8 cellular contexts compared by ENCODE assay signal in genomic region chr18:79963658-79964329, GRCh38. TPM values are rescaled to one million over a fixed set of nuclear protein-coding genes. Genes with fewer than 3 reads are reported as not detected.
DNase-seq lines count a peak whose midpoint lies in the region; TF ChIP-seq lines count a peak whose summit lies in the region.
"Had no signal": no experiment of that assay in that cellular context is flagged by ENCODE, and none has a peak within 500 bp of the region (broad histone marks: within the 10 kb centered on the region; RNA-seq: fewer than 3 reads in every experiment).

No MANE protein-coding gene starts in this region.

- peak overlapping the region; percentile 47 for H3K4me3 Mint-ChIP-seq in HFFc6
- H3K4me3 Mint-ChIP-seq in activated naive CD8-positive, alpha-beta T cell treated with anti-CD3 and anti-CD28 coated beads for 36 hours: peak overlapping the region; percentile 54

- peaks cover 3% of the 10 kb centered on the region; the same call in 1 of the 2 replicates for H3K27me3 Mint-ChIP-seq in HFFc6 (ENCODE audit: insufficient read depth)
- no peaks in the 10 kb centered on the region for H3K27me3 Mint-ChIP-seq in activated naive CD8-positive, alpha-beta T cell treated with anti-CD3 and anti-CD28 coated beads for 36 hours

- H3K9ac ChIP-seq in iPS-20b (ENCODE audit: low read depth, low read length): no peak overlapping the region

- no peaks in the 10 kb centered on the region for H3K9me3 Mint-ChIP-seq in HFFc6
- no peaks in the 10 kb centered on the region for H3K9me3 Mint-ChIP-seq in activated naive CD8-positive, alpha-beta T cell treated with anti-CD3 and anti-CD28 coated beads for 36 hours

- peaks cover 66% of the 10 kb centered on the region for H3K27me3 ChIP-seq in iPS-20b (ENCODE audit: insufficient read depth, low read length)
- peaks cover 0 to 5% (median 0%) of the 10 kb centered on the region in 3 donors for H3K27me3 ChIP-seq in stomach

- peaks cover 12% of the 10 kb centered on the region for H3K4me1 ChIP-seq in iPS-20b (ENCODE audit: insufficient read depth, low read length)
- peaks cover 13 to 69% (median 26%) of the 10 kb centered on the region in 4 donors for H3K4me1 ChIP-seq in stomach

- in situ Hi-C loops in KBM-7 (cut with MboI; ENCODE audit: low pct_unique_long_range_greater_than_20kb, low sequenced_read_pairs): no loop called here

- 73 to 91% (median 77%) methylated on average over 20 to 30 of the region's 30 CpGs for WGBS in stomach, 5 donors

- H3K4me1 Mint-ChIP-seq in HFFc6 (ENCODE audit: low read depth): peaks cover 47% of the 10 kb centered on the region
- H3K4me1 Mint-ChIP-seq in activated naive CD8-positive, alpha-beta T cell treated with anti-CD3 and anti-CD28 coated beads for 36 hours: peaks cover 29% of the 10 kb centered on the region

- TF ChIP-seq CTCF in HFFc6 (IDR thresholded peaks at IDR 0.05) (no peak), stomach (IDR thresholded peaks at IDR 0.05) (no peak)

- no peak overlapping the region for H3K27ac Mint-ChIP-seq in HFFc6
- peak overlapping the region; percentile 8 for H3K27ac Mint-ChIP-seq in activated naive CD8-positive, alpha-beta T cell treated with anti-CD3 and anti-CD28 coated beads for 36 hours

- DNase-seq in HFFc6: no peak
- no peak for DNase-seq in activated naive CD8-positive, alpha-beta T cell treated with anti-CD3 and anti-CD28 coated beads for 36 hours
- no peak for DNase-seq in stomach
- DNase-seq in Ammon's horn (ENCODE audit: low spot score): no peak
- no peak for DNase-seq in GF-D8 (lab: John Stamatoyannopoulos, UW)
- no peak for DNase-seq in KBM-7
- DNase-seq: NCI-H2081 treated with DMSO at 0.1 percent for 48 hours had no signal

- intact Hi-C loops in stomach (cut with DNase I; ENCODE audit: low total_unique reads): no loop called here

- TF ChIP-seq POLR2A in stomach (IDR thresholded peaks at IDR 0.05): no peak

- TF ChIP-seq EP300 in stomach (IDR thresholded peaks at IDR 0.05): no peak

- H3K36me3 Mint-ChIP-seq in HFFc6 (ENCODE audit: low read depth): no peaks in the 10 kb centered on the region; the same call in 1 of the 2 replicates
- peaks cover 8% of the 10 kb centered on the region for H3K36me3 Mint-ChIP-seq in activated naive CD8-positive, alpha-beta T cell treated with anti-CD3 and anti-CD28 coated beads for 36 hours

- H3K9me3 ChIP-seq in iPS-20b (ENCODE audit: insufficient read depth, low read depth, low read length) (no peaks in the 10 kb centered on the region), stomach (no peaks in the 10 kb centered on the region)

- H3K27ac ChIP-seq in iPS-20b (ENCODE audit: low read length) (no peak overlapping the region), stomach (peak overlapping the region; percentile 89 to 93 (median 91))

- H3K36me3 ChIP-seq in iPS-20b (ENCODE audit: insufficient read depth, low read depth, low read length) (no peaks in the 10 kb centered on the region), stomach (peaks cover 0 to 17% (median 11%) of the 10 kb centered on the region in 4 donors)

- H3K4me3 ChIP-seq in iPS-20b (ENCODE audit: low read length): peak overlapping the region; percentile 46; the same call in 1 of the 2 replicates
- H3K4me3 ChIP-seq in stomach: peak overlapping the region; percentile 56 to 69 (median 66)

RNA-seq across cellular contexts. Expression of gene HSBP1L1, which starts 0.6 kb away (rescaled TPM):
- total RNA-seq in HFFc6 (2021; fragmentation: NEBNext Ultra II Directional; extraction: Animal tissue kit (Norgen Biotek cat#: 25700)): 10 to 100 TPM; 20.7 to 25.6 (median 21.6) TPM
- 10 to 100 TPM; 11.2 to 14.5 TPM for total RNA-seq in activated naive CD8-positive, alpha-beta T cell treated with anti-CD3 and anti-CD28 coated beads for 36 hours
- total RNA-seq in stomach: 10 to 100 TPM in 4 of 5 donors, 1 to 10 TPM in 1; 4.1 to 42.6 (median 23.8) TPM
- polyA plus RNA-seq in stomach: 10 to 100 TPM; 51.6 to 62.3 (median 58.7) TPM

RNA-seq across cellular contexts. Expression of gene SLC66A2, which starts 12.3 kb away (rescaled TPM):
- total RNA-seq in HFFc6 (2021; fragmentation: NEBNext Ultra II Directional; extraction: Animal tissue kit (Norgen Biotek cat#: 25700)): 10 to 100 TPM; 26.6 to 41.2 (median 29.9) TPM
- 10 to 100 TPM; 30.0 to 30.2 TPM for total RNA-seq in activated naive CD8-positive, alpha-beta T cell treated with anti-CD3 and anti-CD28 coated beads for 36 hours
- total RNA-seq in stomach: 100 to 1,000 TPM in 1 of 5 donors, 10 to 100 TPM in 4; 18.1 to 148 (median 25.5) TPM
- 10 to 100 TPM; 19.1 to 31.1 (median 20.0) TPM for polyA plus RNA-seq in stomach

RNA-seq across cellular contexts. Expression of gene TXNL4A, which starts 24.6 kb away (rescaled TPM):
- total RNA-seq in HFFc6 (2021; fragmentation: NEBNext Ultra II Directional; extraction: Animal tissue kit (Norgen Biotek cat#: 25700)): 100 to 1,000 TPM; 168 to 187 (median 174) TPM
- total RNA-seq in activated naive CD8-positive, alpha-beta T cell treated with anti-CD3 and anti-CD28 coated beads for 36 hours: 100 to 1,000 TPM; 230 to 241 TPM
- 100 to 1,000 TPM in 1 of 5 donors, 10 to 100 TPM in 4; 12.9 to 146 (median 16.8) TPM for total RNA-seq in stomach
- polyA plus RNA-seq in stomach: 100 to 1,000 TPM in 1 of 3 donors, 10 to 100 TPM in 2; 81.7 to 110 (median 97.0) TPM
